8 cellular contexts compared by ENCODE assay signal in genomic region chr9:61853624-61854261, GRCh38.
DNase-seq lines count a peak whose midpoint lies in the region; ATAC-seq and TF ChIP-seq lines count a peak whose summit lies in the region.
"Not testable (repeated sequence)": the region's sequence is repeated elsewhere in the genome, so short reads cannot be mapped to it uniquely, and the experiment has no call there.

No MANE protein-coding gene starts in this region.

- not testable (repeated sequence) for H3K9me3 ChIP-seq in CD4-positive, alpha-beta T cell (ENCODE audit: control insufficient read depth, low read length); WERI-Rb-1 (ENCODE audit: severe bottlenecking)

- H3K4me3 ChIP-seq in WERI-Rb-1 (ENCODE audit: low read depth, low read length) = not testable (repeated sequence)

- not testable (repeated sequence) for H3K4me3 Mint-ChIP-seq in CD4-positive, alpha-beta T cell; activated T-helper 1 cell treated with anti-CD3 and anti-CD28 coated beads, Interleukin-12 subunit alpha, Interleukin-12 subunit beta, Interleukin-2, Interleukin-4 antibody, amounts not matched to agents 30 ng/mL and 10 ng/mL and 1 ng/mL, durations not matched to agents 14 hours and 24 hours and 36 hours; glutamatergic neuron (ENCODE audit: unreplicated experiment)

- peak; percentile 74 for ATAC-seq in CD4-positive, alpha-beta T cell (ENCODE audit: poor library complexity)
- peak; percentile 85 for ATAC-seq in GM21390 (IDR thresholded peaks at IDR 0.05; ENCODE audit: unreplicated experiment)
- peak; percentile 59 for ATAC-seq in HG03135 (IDR thresholded peaks at IDR 0.05; ENCODE audit: unreplicated experiment)

- DNase-seq in CD4-positive, alpha-beta T cell = peak; percentile 63 to 85 (median 78)
- peak; percentile 93 for DNase-seq in WERI-Rb-1
- DNase-seq in activated T-helper 1 cell treated with anti-CD3 and anti-CD28 coated beads, Interleukin-12 subunit alpha, Interleukin-12 subunit beta, Interleukin-2, Interleukin-4 antibody, amounts not matched to agents 30 ng/mL and 10 ng/mL and 1 ng/mL, durations not matched to agents 14 hours and 24 hours and 36 hours (ENCODE audit: low spot score) = peak; percentile 89
- peak; percentile 90 for DNase-seq in glutamatergic neuron
- peak; percentile 86 to 99 (median 92) for DNase-seq in posterior cingulate gyrus
- peak; percentile 75 to 76 for DNase-seq in stimulated activated CD8-positive, alpha-beta memory T cell treated with anti-CD3 and anti-CD28 coated beads, Interleukin-2, amount 100 ng/mL, for 1 hour (ENCODE audit: low read depth in 2 of 2)

- not testable (repeated sequence) for H3K4me1 Mint-ChIP-seq in CD4-positive, alpha-beta T cell (ENCODE audit: low read depth); activated T-helper 1 cell treated with anti-CD3 and anti-CD28 coated beads, Interleukin-12 subunit alpha, Interleukin-12 subunit beta, Interleukin-2, Interleukin-4 antibody, amounts not matched to agents 30 ng/mL and 10 ng/mL and 1 ng/mL, durations not matched to agents 14 hours and 24 hours and 36 hours (ENCODE audit: low read depth); glutamatergic neuron (ENCODE audit: low read depth, unreplicated experiment)

- H3K27ac ChIP-seq in CD4-positive, alpha-beta T cell (ENCODE audit: low read depth, low read length); WERI-Rb-1: not testable (repeated sequence)

- H3K27me3 Mint-ChIP-seq in CD4-positive, alpha-beta T cell; activated T-helper 1 cell treated with anti-CD3 and anti-CD28 coated beads, Interleukin-12 subunit alpha, Interleukin-12 subunit beta, Interleukin-2, Interleukin-4 antibody, amounts not matched to agents 30 ng/mL and 10 ng/mL and 1 ng/mL, durations not matched to agents 14 hours and 24 hours and 36 hours (ENCODE audit: insufficient read depth); glutamatergic neuron (ENCODE audit: unreplicated experiment): not testable (repeated sequence)

- not testable (repeated sequence) for H3K36me3 Mint-ChIP-seq in CD4-positive, alpha-beta T cell (ENCODE audit: low read depth); activated T-helper 1 cell treated with anti-CD3 and anti-CD28 coated beads, Interleukin-12 subunit alpha, Interleukin-12 subunit beta, Interleukin-2, Interleukin-4 antibody, amounts not matched to agents 30 ng/mL and 10 ng/mL and 1 ng/mL, durations not matched to agents 14 hours and 24 hours and 36 hours (ENCODE audit: low read depth); glutamatergic neuron (ENCODE audit: unreplicated experiment)

- H3K27me3 ChIP-seq in CD4-positive, alpha-beta T cell (ENCODE audit: control insufficient read depth, insufficient read depth, low read length); WERI-Rb-1 (ENCODE audit: insufficient read depth, low read depth, severe bottlenecking): not testable (repeated sequence)

- H3K27ac Mint-ChIP-seq in CD4-positive, alpha-beta T cell; activated T-helper 1 cell treated with anti-CD3 and anti-CD28 coated beads, Interleukin-12 subunit alpha, Interleukin-12 subunit beta, Interleukin-2, Interleukin-4 antibody, amounts not matched to agents 30 ng/mL and 10 ng/mL and 1 ng/mL, durations not matched to agents 14 hours and 24 hours and 36 hours; glutamatergic neuron (ENCODE audit: unreplicated experiment): not testable (repeated sequence)

- H3K36me3 ChIP-seq in WERI-Rb-1 = not testable (repeated sequence)

- POLR2A ChIA-PET in CD4-positive, alpha-beta T cell (lab: Charles Lee) = not testable (repeated sequence)

- CTCF ChIA-PET in CD4-positive, alpha-beta T cell (lab: Charles Lee) = not testable (repeated sequence)

- H3K9me3 Mint-ChIP-seq in CD4-positive, alpha-beta T cell; activated T-helper 1 cell treated with anti-CD3 and anti-CD28 coated beads, Interleukin-12 subunit alpha, Interleukin-12 subunit beta, Interleukin-2, Interleukin-4 antibody, amounts not matched to agents 30 ng/mL and 10 ng/mL and 1 ng/mL, durations not matched to agents 14 hours and 24 hours and 36 hours; glutamatergic neuron (ENCODE audit: unreplicated experiment): not testable (repeated sequence)

- intact Hi-C loops in CD4-positive, alpha-beta T cell (cut with DNase I, micrococcal nuclease); activated T-helper 1 cell treated with anti-CD3 and anti-CD28 coated beads, Interleukin-12 subunit alpha, Interleukin-12 subunit beta, Interleukin-2, Interleukin-4 antibody, amounts not matched to agents 30 ng/mL and 10 ng/mL and 1 ng/mL, durations not matched to agents 14 hours and 24 hours and 36 hours (cut with micrococcal nuclease); posterior cingulate gyrus (cut with DNase I): not testable (repeated sequence)

- not testable (repeated sequence) for TF ChIP-seq CTCF in CD4-positive, alpha-beta T cell (IDR thresholded peaks at IDR 0.05); WERI-Rb-1 (IDR thresholded peaks at IDR 0.05; ENCODE audit: low read depth, low read length); glutamatergic neuron (IDR thresholded peaks at IDR 0.05; ENCODE audit: partially characterized antibody, unreplicated experiment)
